In genomic region chr14:74898083-74898482, GRCh38 we compare ENCODE assay signal across 34 cellular contexts. TPM values are rescaled to one million over a fixed set of nuclear protein-coding genes. Genes with fewer than 3 reads are reported as not detected.
"Had no signal": no experiment of that assay in that cellular context is flagged by ENCODE, and none has a peak within 500 bp of the region (broad histone marks: within the 10 kb centered on the region; RNA-seq: fewer than 3 reads in every experiment).

No MANE protein-coding gene starts in this region.

- H3K27me3 ChIP-seq: esophagus squamous epithelium, neural progenitor cell, testis, tibial artery, upper lobe of left lung had no signal

- H3K4me3 Mint-ChIP-seq: effector memory CD8-positive, alpha-beta T cell; immature natural killer cell; mesothelial cell of epicardium; naive thymus-derived CD4-positive, alpha-beta T cell; nephron; neural progenitor cell had no signal

- ATAC-seq: effector memory CD8-positive, alpha-beta T cell; naive thymus-derived CD4-positive, alpha-beta T cell; psoas muscle; sciatic nerve had no signal

- H3K27ac ChIP-seq: esophagus squamous epithelium, neural progenitor cell, psoas muscle, testis, tibial artery, upper lobe of left lung had no signal

- H3K9me3 ChIP-seq: esophagus squamous epithelium, psoas muscle, testis, tibial artery, upper lobe of left lung had no signal

- DNase-seq: cerebellar nuclear complex; cortex of kidney; effector memory CD8-positive, alpha-beta T cell; erythroblast; esophagus squamous epithelium; foreskin melanocyte; glutamatergic neuron; hypothalamus; immature natural killer cell; islet precursor cell; kidney glomerular epithelial cell; left colon; mesenchymal stem cell; naive thymus-derived CD4-positive, alpha-beta T cell; nucleus accumbens; psoas muscle; stimulated activated CD4-positive, alpha-beta T cell treated with anti-CD3 and anti-CD28 coated beads, Interleukin-12 subunit alpha, Interleukin-12 subunit beta, amount 100 ng/mL, for 4 hours; stimulated activated CD4-positive, alpha-beta T cell treated with anti-CD3 and anti-CD28 coated beads, Interleukin-1b, Interleukin-23, amount 100 ng/mL, for 48 hours; stimulated activated CD4-positive, alpha-beta T cell treated with anti-CD3 and anti-CD28 coated beads, Interleukin-4, amount 100 ng/mL, for 1 hour; stimulated activated CD8-positive, alpha-beta memory T cell treated with anti-CD3 and anti-CD28 coated beads, Interleukin-4, amount 100 ng/mL, for 48 hours; stimulated activated naive CD4-positive, alpha-beta T cell; substantia nigra; testis; tibial artery; upper lobe of left lung had no signal

- H3K27me3 Mint-ChIP-seq: effector memory CD8-positive, alpha-beta T cell; naive thymus-derived CD4-positive, alpha-beta T cell had no signal

- H3K4me1 Mint-ChIP-seq: mesothelial cell of epicardium, nephron, neural progenitor cell had no signal

- H3K4me1 ChIP-seq: esophagus squamous epithelium, neural progenitor cell, psoas muscle, testis, tibial artery had no signal

- H3K27ac Mint-ChIP-seq: mesothelial cell of epicardium, nephron, neural progenitor cell had no signal

- H3K9me3 Mint-ChIP-seq: effector memory CD8-positive, alpha-beta T cell; immature natural killer cell; mesothelial cell of epicardium; naive thymus-derived CD4-positive, alpha-beta T cell; nephron; neural progenitor cell had no signal

- H3K4me3 ChIP-seq: esophagus squamous epithelium, neural progenitor cell, psoas muscle, smooth muscle cell, testis, tibial artery, upper lobe of left lung had no signal

RNA-seq across cellular contexts. Expression of gene PROX2, which starts 22.1 kb away (rescaled TPM):
- total RNA-seq: dermis microvascular lymphatic vessel endothelial cell, esophagus squamous epithelium, left colon, lung microvascular endothelial cell, mesothelial cell of epicardium, osteocyte, psoas muscle, renal cortical epithelial cell, sciatic nerve, smooth muscle cell had no signal

RNA-seq across cellular contexts. Expression of gene RPS6KL1, which starts 25.0 kb away (rescaled TPM):
- total RNA-seq: smooth muscle cell had no signal
